ENCODE assay signal across 20 cellular contexts in the genomic region with DNA sequence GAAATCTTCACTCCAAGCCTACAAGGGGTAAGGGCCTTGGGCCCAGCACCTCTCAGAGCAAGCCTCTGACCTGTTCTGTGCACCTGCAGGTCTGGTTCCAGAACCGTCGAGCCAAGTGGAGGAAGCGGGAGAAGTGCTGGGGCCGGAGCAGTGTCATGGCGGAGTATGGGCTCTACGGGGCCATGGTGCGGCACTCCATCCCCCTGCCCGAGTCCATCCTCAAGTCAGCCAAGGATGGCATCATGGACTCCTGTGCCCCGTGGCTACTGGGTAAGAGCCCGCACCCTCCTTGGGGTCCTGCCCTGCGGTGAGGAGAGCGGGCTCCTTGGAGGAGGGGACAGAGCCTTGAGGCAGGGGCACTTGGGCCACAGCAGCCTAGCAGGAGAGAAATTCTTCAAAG. TPM values are rescaled to one million over a fixed set of nuclear protein-coding genes. Genes with fewer than 3 reads are reported as not detected.
DNase-seq lines count a peak whose midpoint lies in the region; ATAC-seq, FAIRE-seq and TF ChIP-seq lines count a peak whose summit lies in the region.
"Had no signal": no experiment of that assay in that cellular context is flagged by ENCODE, and none has a peak within 500 bp of the region (broad histone marks: within the 10 kb centered on the region; RNA-seq: fewer than 3 reads in every experiment).

No MANE protein-coding gene starts in this region.

- H3K4me3 ChIP-seq in esophagus squamous epithelium = no peak overlapping the region
- no peak overlapping the region for H3K4me3 ChIP-seq in pancreas
- H3K4me3 ChIP-seq: K562, Peyer's patch had no signal

- H3K27ac ChIP-seq in esophagus squamous epithelium = no peak overlapping the region
- no peak overlapping the region for H3K27ac ChIP-seq in pancreas
- H3K27ac ChIP-seq: Peyer's patch had no signal

- CTCF ChIA-PET in activated naive CD4-positive, alpha-beta T cell treated with anti-CD3 and anti-CD28 coated beads for 36 hours (lab: Charles Lee) = interaction anchor here (0.6 kb wide), 2 partner anchors 11 to 18 kb away, joined by 3 to 5 read pairs; no protein-coding TSS in a partner anchor

- peaks cover 0 to 19% (median 0%) of the 10 kb centered on the region in 4 donors for H3K27me3 ChIP-seq in esophagus squamous epithelium
- no peaks in the 10 kb centered on the region for H3K27me3 ChIP-seq in pancreas

- no peaks in the 10 kb centered on the region for H3K9me3 Mint-ChIP-seq in activated naive CD4-positive, alpha-beta T cell treated with anti-CD3 and anti-CD28 coated beads, Interleukin-2, amount 50 U/mL, for 24 hours
- no peaks in the 10 kb centered on the region for H3K9me3 Mint-ChIP-seq in activated naive CD4-positive, alpha-beta T cell treated with anti-CD3 and anti-CD28 coated beads for 36 hours
- peaks cover 0 to 7% (median 0%) of the 10 kb centered on the region in 5 experiments for H3K9me3 Mint-ChIP-seq in brain
- H3K9me3 Mint-ChIP-seq in nephron progenitor cell = no peaks in the 10 kb centered on the region
- H3K9me3 Mint-ChIP-seq: CD4-positive, alpha-beta memory T cell; GM23338 had no signal

- peak overlapping the region; percentile 51 for H3K4me3 Mint-ChIP-seq in activated naive CD4-positive, alpha-beta T cell treated with anti-CD3 and anti-CD28 coated beads, Interleukin-2, amount 50 U/mL, for 24 hours
- no peak overlapping the region for H3K4me3 Mint-ChIP-seq in activated naive CD4-positive, alpha-beta T cell treated with anti-CD3 and anti-CD28 coated beads for 36 hours
- H3K4me3 Mint-ChIP-seq in brain = peak overlapping the region in 4 of 5 experiments; percentile 50 to 86 (median 63)
- H3K4me3 Mint-ChIP-seq in nephron progenitor cell = peak overlapping the region; percentile 36

- no peak for TF ChIP-seq POLR2A in esophagus squamous epithelium (IDR thresholded peaks at IDR 0.05)

- no peak for FAIRE-seq in pancreas (lab: Jason Lieb, UNC)
- FAIRE-seq: GM12891, K562 had no signal

- intact Hi-C loops in activated naive CD4-positive, alpha-beta T cell treated with anti-CD3 and anti-CD28 coated beads for 36 hours (cut with micrococcal nuclease) = no loop called here
- intact Hi-C loops in esophagus squamous epithelium (cut with DNase I) = no loop called here
- intact Hi-C loops in pancreas (cut with DNase I) = no loop called here

- no peak for TF ChIP-seq CTCF in brain (conservative IDR thresholded peaks at IDR 0.05)
- no peak for TF ChIP-seq CTCF in nephron progenitor cell (IDR thresholded peaks at IDR 0.05)
- no peak for TF ChIP-seq CTCF in esophagus squamous epithelium (IDR thresholded peaks at IDR 0.05)
- TF ChIP-seq CTCF in pancreas (IDR thresholded peaks at IDR 0.05) = no peak

- peaks cover 5% of the 10 kb centered on the region for H3K4me1 Mint-ChIP-seq in activated naive CD4-positive, alpha-beta T cell treated with anti-CD3 and anti-CD28 coated beads, Interleukin-2, amount 50 U/mL, for 24 hours
- peaks cover 7% of the 10 kb centered on the region for H3K4me1 Mint-ChIP-seq in activated naive CD4-positive, alpha-beta T cell treated with anti-CD3 and anti-CD28 coated beads for 36 hours (ENCODE audit: low read depth)
- H3K4me1 Mint-ChIP-seq in brain (peaks cover 6% of the 10 kb centered on the region), nephron progenitor cell (no peaks in the 10 kb centered on the region)

- WGBS in esophagus squamous epithelium, 2 donors = 96% methylated on average over 9 of the region's 12 CpGs; no CpG with 5 or more reads in 1 of the 2 donors
- 91 to 97% methylated on average over 12 of the region's 12 CpGs for whole genome bisulfite sequencing in pancreas, 2 donors

- H3K36me3 ChIP-seq in esophagus squamous epithelium (no peaks in the 10 kb centered on the region), pancreas (no peaks in the 10 kb centered on the region)
- H3K36me3 ChIP-seq: BE2C, Peyer's patch had no signal

- ATAC-seq in HG02981 (IDR thresholded peaks at IDR 0.05; ENCODE audit: unreplicated experiment) (no peak), pancreas (no peak)
- ATAC-seq: K562 had no signal

- H3K27me3 Mint-ChIP-seq in activated naive CD4-positive, alpha-beta T cell treated with anti-CD3 and anti-CD28 coated beads, Interleukin-2, amount 50 U/mL, for 24 hours = no peaks in the 10 kb centered on the region
- no peaks in the 10 kb centered on the region for H3K27me3 Mint-ChIP-seq in activated naive CD4-positive, alpha-beta T cell treated with anti-CD3 and anti-CD28 coated beads for 36 hours (ENCODE audit: low read depth)
- H3K27me3 Mint-ChIP-seq in brain (peaks cover 27% of the 10 kb centered on the region), nephron progenitor cell (ENCODE audit: low read depth, poor library complexity) (peaks cover 77% of the 10 kb centered on the region)

- no peak overlapping the region for H3K27ac Mint-ChIP-seq in activated naive CD4-positive, alpha-beta T cell treated with anti-CD3 and anti-CD28 coated beads, Interleukin-2, amount 50 U/mL, for 24 hours
- no peak overlapping the region for H3K27ac Mint-ChIP-seq in activated naive CD4-positive, alpha-beta T cell treated with anti-CD3 and anti-CD28 coated beads for 36 hours
- H3K27ac Mint-ChIP-seq in brain (peak overlapping the region in 1 of 5 experiments; percentile 53), nephron progenitor cell (no peak overlapping the region)
- H3K27ac Mint-ChIP-seq: GM23338 had no signal

- DNase-seq in activated naive CD4-positive, alpha-beta T cell treated with anti-CD3 and anti-CD28 coated beads for 36 hours = no peak
- no peak for DNase-seq in nephron progenitor cell
- DNase-seq in esophagus squamous epithelium (lab: John Stamatoyannopoulos, UW) = no peak
- no peak for DNase-seq in pancreas
- DNase-seq: BE2C; CD4-positive, alpha-beta memory T cell; DMS53; EL; HCEC 1CT; NCI-H1092 treated with DMSO at 0.1 percent for 48 hours; NCI-H2081; Peyer's patch had no signal

- H3K4me1 ChIP-seq in esophagus squamous epithelium = peaks cover 0 to 42% (median 23%) of the 10 kb centered on the region in 3 donors
- no peaks in the 10 kb centered on the region for H3K4me1 ChIP-seq in pancreas
- H3K4me1 ChIP-seq: BE2C had no signal

- no peaks in the 10 kb centered on the region for H3K9me3 ChIP-seq in esophagus squamous epithelium
- H3K9me3 ChIP-seq in pancreas = no peaks in the 10 kb centered on the region
- H3K9me3 ChIP-seq: BE2C, Peyer's patch had no signal

- no peaks in the 10 kb centered on the region for H3K36me3 Mint-ChIP-seq in activated naive CD4-positive, alpha-beta T cell treated with anti-CD3 and anti-CD28 coated beads, Interleukin-2, amount 50 U/mL, for 24 hours
- H3K36me3 Mint-ChIP-seq in activated naive CD4-positive, alpha-beta T cell treated with anti-CD3 and anti-CD28 coated beads for 36 hours (ENCODE audit: low read depth) = no peaks in the 10 kb centered on the region
- H3K36me3 Mint-ChIP-seq in brain (no peaks in the 10 kb centered on the region), nephron progenitor cell (ENCODE audit: low read depth) (no peaks in the 10 kb centered on the region)
- H3K36me3 Mint-ChIP-seq: CD4-positive, alpha-beta memory T cell had no signal

RNA-seq across cellular contexts. Expression of gene VSX2, which starts 20.3 kb away (rescaled TPM):
- total RNA-seq in activated naive CD4-positive, alpha-beta T cell treated with anti-CD3 and anti-CD28 coated beads for 36 hours = not detected
- polyA plus RNA-seq in brain (ENCODE audit: insufficient read depth, low read depth, low replicate concordance) (not detected), pancreas (not detected)
- total RNA-seq in esophagus squamous epithelium (not detected), pancreas (not detected)
- total RNA-seq: A172; CD4-positive, alpha-beta memory T cell; NCI-H460; Peyer's patch had no signal
- polyA plus RNA-seq: CD4-positive, alpha-beta memory T cell; K562 had no signal

RNA-seq across cellular contexts. Expression of gene ABCD4, which starts 43.2 kb away (rescaled TPM):
- total RNA-seq in activated naive CD4-positive, alpha-beta T cell treated with anti-CD3 and anti-CD28 coated beads for 36 hours = 10 to 100 TPM; 41.4 to 43.9 TPM
- polyA plus RNA-seq in brain (ENCODE audit: insufficient read depth, low read depth, low replicate concordance) (32.3 TPM), pancreas (10 to 100 TPM; 54.7 to 68.1 TPM)
- total RNA-seq in esophagus squamous epithelium (10 to 100 TPM; 20.7 to 32.2 (median 23.2) TPM), pancreas (10 to 100 TPM; 15.5 to 36.9 (median 18.3) TPM)
